18 cellular contexts compared by ENCODE assay signal in the genomic region with DNA sequence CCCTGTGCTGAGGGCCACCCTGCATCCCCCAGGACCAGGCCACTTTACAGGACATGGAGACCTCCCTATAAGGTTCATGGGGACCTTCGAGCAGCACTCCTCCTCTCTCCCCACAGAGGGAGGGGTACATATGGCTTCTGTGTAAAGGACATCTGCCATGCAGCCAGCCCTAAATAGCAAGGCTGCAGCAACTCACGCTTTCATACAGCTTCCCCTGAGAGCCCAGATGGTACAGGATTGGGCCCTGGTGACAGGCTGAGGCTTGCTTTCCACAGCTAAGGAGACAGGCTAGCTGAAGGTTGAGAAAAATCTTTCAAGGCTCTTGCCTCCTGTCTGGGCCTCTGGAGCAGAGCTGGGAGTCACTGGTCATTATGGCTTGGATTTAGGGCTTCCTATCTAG.
A peak's percentile ranks its signal among the peaks of the same experiment; 100 is the strongest.
DNase-seq lines count a peak whose midpoint lies in the region; ATAC-seq and TF ChIP-seq lines count a peak whose summit lies in the region.
"Had no signal": no experiment of that assay in that cellular context is flagged by ENCODE, and none has a peak within 500 bp of the region (broad histone marks: within the 10 kb centered on the region; RNA-seq: fewer than 3 reads in every experiment).

No MANE protein-coding gene starts in this region.

- H3F3A ChIP-seq in neural progenitor cell (ENCODE audit: low read depth) = no peaks in the 10 kb centered on the region

- H3K36me3 Mint-ChIP-seq in neural progenitor cell = no peaks in the 10 kb centered on the region

- H3K4me1 Mint-ChIP-seq in neural progenitor cell = peaks cover 42% of the 10 kb centered on the region
- H3K4me1 Mint-ChIP-seq: B cell, T-helper 17 cell had no signal

- 67 to 73% methylated on average over 2 of the region's 2 CpGs for WGBS in testis, 2 donors

- no peak overlapping the region for H3K4me2 ChIP-seq in neural progenitor cell

- H3K9ac ChIP-seq in neural progenitor cell = no peak overlapping the region

- H3K27ac ChIP-seq in neural progenitor cell (no peak overlapping the region), testis (no peak overlapping the region)
- H3K27ac ChIP-seq: SK-N-MC had no signal

- intact Hi-C loops in testis (cut with DNase I; ENCODE audit: low total_unique reads) = no loop called here

- peak; percentile 86 for DNase-seq in G401 (ENCODE audit: low spot score)
- DNase-seq in NCI-H524 treated with DMSO at 0.1 percent for 48 hours (lab: John Stamatoyannopoulos, UW) = peak; percentile 82
- DNase-seq in cerebellar cortex (ENCODE audit: low spot score) = peak; percentile 79
- DNase-seq in neural progenitor cell (ENCODE audit: low spot score) = no peak
- no peak for DNase-seq in hepatic stellate cell (ENCODE audit: low spot score)
- DNase-seq in testis = no peak
- no peak for DNase-seq in activated CD4-positive, alpha-beta T cell treated with anti-CD3 and anti-CD28 coated beads for 48 hours
- DNase-seq: Calu3; CD4-positive, alpha-beta T cell; DND-41; H7; IMR-90; NCI-H1417; T-helper 17 cell had no signal

- H3K36me3 ChIP-seq in neural progenitor cell = no peaks in the 10 kb centered on the region
- no peaks in the 10 kb centered on the region for H3K36me3 ChIP-seq in testis (ENCODE audit: low read depth, missing control alignments)

- no peak for TF ChIP-seq POLR2A in testis (IDR thresholded peaks at IDR 0.05)

- H3K4me3 Mint-ChIP-seq in neural progenitor cell = no peak overlapping the region
- H3K4me3 Mint-ChIP-seq: B cell; CD4-positive, alpha-beta T cell; T-helper 17 cell had no signal

- no peak for ATAC-seq in HG03571 (IDR thresholded peaks at IDR 0.05; ENCODE audit: unreplicated experiment)
- ATAC-seq: PC-3, T-helper 17 cell had no signal

- H3K27me3 ChIP-seq in neural progenitor cell (no peaks in the 10 kb centered on the region), testis (no peaks in the 10 kb centered on the region)

- H3K4me3 ChIP-seq in neural progenitor cell (no peak overlapping the region), testis (no peak overlapping the region)
- H3K4me3 ChIP-seq: SK-N-MC had no signal

- TF ChIP-seq CTCF in neural progenitor cell (IDR thresholded peaks at IDR 0.05) (no peak), testis (IDR thresholded peaks at IDR 0.05) (no peak)

- no peaks in the 10 kb centered on the region for H3K9me3 Mint-ChIP-seq in neural progenitor cell
- H3K9me3 Mint-ChIP-seq: CD4-positive, alpha-beta T cell had no signal

- no peaks in the 10 kb centered on the region for H4K20me1 ChIP-seq in neural progenitor cell (ENCODE audit: low read depth)

- H3K9me3 ChIP-seq in neural progenitor cell (ENCODE audit: low read depth) (no peaks in the 10 kb centered on the region), testis (no peaks in the 10 kb centered on the region)

- peak overlapping the region; percentile 79 for H3K27ac Mint-ChIP-seq in neural progenitor cell
- H3K27ac Mint-ChIP-seq: B cell; CD4-positive, alpha-beta T cell; T-helper 17 cell had no signal

- no peaks in the 10 kb centered on the region for H3K79me2 ChIP-seq in neural progenitor cell (ENCODE audit: low read depth)

- peak overlapping the region; percentile 42 for H2AFZ ChIP-seq in neural progenitor cell (replicated peaks)

- no peaks in the 10 kb centered on the region for H3K4me1 ChIP-seq in neural progenitor cell
- H3K4me1 ChIP-seq in testis = no peaks in the 10 kb centered on the region

- H3K27me3 Mint-ChIP-seq in neural progenitor cell (ENCODE audit: insufficient read depth, low read depth) = peaks cover 2% of the 10 kb centered on the region

- in situ Hi-C loops in G401 (cut with HindIII; ENCODE audit: low sequenced_read_pairs) = no loop called here

Comparison
In these comparisons a context has a peak if more than half of its experiments do, and no peak if none do; other contexts are left out.
1. DNase-seq: peak in G401 (single experiment), NCI-H524 treated with DMSO at 0.1 percent for 48 hours (single experiment) and cerebellar cortex (single experiment); none in neural progenitor cell (single experiment), hepatic stellate cell (single experiment), testis (single experiment) and activated CD4-positive, alpha-beta T cell treated with anti-CD3 and anti-CD28 coated beads for 48 hours (single experiment).